ENCODE assay signal across 16 cellular contexts in genomic region chr15:41804920-41805666, GRCh38. TPM values are rescaled to one million over a fixed set of nuclear protein-coding genes. Genes with fewer than 3 reads are reported as not detected.
DNase-seq lines count a peak whose midpoint lies in the region; ATAC-seq and TF ChIP-seq lines count a peak whose summit lies in the region.
"Had no signal": no experiment of that assay in that cellular context is flagged by ENCODE, and none has a peak within 500 bp of the region (broad histone marks: within the 10 kb centered on the region; RNA-seq: fewer than 3 reads in every experiment).

No MANE protein-coding gene starts in this region.

- peaks cover 0 to 1% of the 10 kb centered on the region in 2 donors for H3K36me3 Mint-ChIP-seq in activated T-cell treated with anti-CD3 and anti-CD28 coated beads, Interleukin-2, amount 50 U/mL, for 72 hours (ENCODE audit: insufficient read depth in 2 of 2)
- H3K36me3 Mint-ChIP-seq in activated T-cell treated with anti-CD3 and anti-CD28 coated beads, Interleukin-2, amount 50 U/mL, for 4 hours (ENCODE audit: insufficient read depth) = peaks cover 13% of the 10 kb centered on the region
- H3K36me3 Mint-ChIP-seq in MCF 10A (ENCODE audit: insufficient read depth, unreplicated experiment) = peaks cover 15% of the 10 kb centered on the region
- peaks cover 3% of the 10 kb centered on the region for H3K36me3 Mint-ChIP-seq in activated CD4-positive, alpha-beta memory T cell treated with anti-CD3 and anti-CD28 coated beads for 36 hours

- H3K36me3 ChIP-seq in thymus (ENCODE audit: control insufficient read depth, insufficient read depth) (peaks cover 4% of the 10 kb centered on the region), Peyer's patch (peaks cover 0 to 12% (median 0%) of the 10 kb centered on the region in 3 donors)

- H3K27ac Mint-ChIP-seq in activated T-cell treated with anti-CD3 and anti-CD28 coated beads, Interleukin-2, amount 50 U/mL, for 72 hours = peak overlapping the region; percentile 33
- peak overlapping the region; percentile 99 for H3K27ac Mint-ChIP-seq in MCF 10A (ENCODE audit: low read depth, unreplicated experiment)
- H3K27ac Mint-ChIP-seq in activated CD4-positive, alpha-beta memory T cell treated with anti-CD3 and anti-CD28 coated beads for 36 hours = no peak overlapping the region
- H3K27ac Mint-ChIP-seq: progenitor cell of endocrine pancreas had no signal

- intact Hi-C loops in MCF 10A (cut with micrococcal nuclease) = no loop called here
- intact Hi-C loops in activated CD4-positive, alpha-beta memory T cell treated with anti-CD3 and anti-CD28 coated beads for 36 hours (cut with micrococcal nuclease) = no loop called here

- no peak for TF ChIP-seq POLR2A in Peyer's patch (IDR thresholded peaks at IDR 0.05)

- DNase-seq in activated T-cell treated with anti-CD3 and anti-CD28 coated beads, Interleukin-2, amount 50 U/mL, for 72 hours = no peak
- no peak for DNase-seq in activated T-cell treated with anti-CD3 and anti-CD28 coated beads, Interleukin-2, amount 50 U/mL, for 4 hours
- DNase-seq in MCF 10A (ENCODE audit: unreplicated experiment) (peak; percentile 36), left kidney (ENCODE audit: low read depth, low spot score) (peak; percentile 50), Peyer's patch (no peak), NCI-H345 (lab: John Stamatoyannopoulos, UW) (no peak)
- DNase-seq in activated CD4-positive, alpha-beta memory T cell treated with anti-CD3 and anti-CD28 coated beads for 36 hours = no peak
- DNase-seq: activated CD4-positive, alpha-beta T cell treated with anti-CD3 and anti-CD28 coated beads for 36 hours; effector CD8-positive, alpha-beta T cell; mesendoderm; NCI-H1092; NCI-H526 treated with DMSO at 0.1 percent for 48 hours; SJCRH30 had no signal

- H3K27ac ChIP-seq in thymus (ENCODE audit: low read depth) = peak overlapping the region; percentile 70
- H3K27ac ChIP-seq in Peyer's patch = peak overlapping the region in 1 of 4 donors; percentile 62
- H3K27ac ChIP-seq: SJCRH30 had no signal

- H3K27me3 Mint-ChIP-seq in activated T-cell treated with anti-CD3 and anti-CD28 coated beads, Interleukin-2, amount 50 U/mL, for 72 hours (ENCODE audit: low read depth) = no peaks in the 10 kb centered on the region
- no peaks in the 10 kb centered on the region for H3K27me3 Mint-ChIP-seq in activated T-cell treated with anti-CD3 and anti-CD28 coated beads, Interleukin-2, amount 50 U/mL, for 4 hours (ENCODE audit: low read depth)
- H3K27me3 Mint-ChIP-seq in MCF 10A (ENCODE audit: insufficient read depth, unreplicated experiment) = no peaks in the 10 kb centered on the region
- no peaks in the 10 kb centered on the region for H3K27me3 Mint-ChIP-seq in activated CD4-positive, alpha-beta memory T cell treated with anti-CD3 and anti-CD28 coated beads for 36 hours
- H3K27me3 Mint-ChIP-seq: activated CD4-positive, alpha-beta T cell treated with anti-CD3 and anti-CD28 coated beads for 36 hours; progenitor cell of endocrine pancreas had no signal

- no peak overlapping the region for H3K4me3 Mint-ChIP-seq in activated T-cell treated with anti-CD3 and anti-CD28 coated beads, Interleukin-2, amount 50 U/mL, for 72 hours
- H3K4me3 Mint-ChIP-seq in activated T-cell treated with anti-CD3 and anti-CD28 coated beads, Interleukin-2, amount 50 U/mL, for 4 hours = no peak overlapping the region
- no peak overlapping the region for H3K4me3 Mint-ChIP-seq in MCF 10A (ENCODE audit: unreplicated experiment)
- H3K4me3 Mint-ChIP-seq in activated CD4-positive, alpha-beta memory T cell treated with anti-CD3 and anti-CD28 coated beads for 36 hours = no peak overlapping the region
- H3K4me3 Mint-ChIP-seq: activated CD4-positive, alpha-beta T cell treated with anti-CD3 and anti-CD28 coated beads for 36 hours; GM23338 had no signal

- POLR2A ChIA-PET in MCF 10A (lab: Yijun Ruan, JAX) = interaction anchor here (0.6 to 15.9 kb wide), 8 partner anchors 8 to 192 kb away, joined by 3 to 486 read pairs (median 7); partner anchors contain the start of genes MAPKBP1 and PLA2G4B
- POLR2A ChIA-PET in activated CD4-positive, alpha-beta memory T cell treated with anti-CD3 and anti-CD28 coated beads for 36 hours (lab: Charles Lee) = no interaction called here

- peaks cover 12% of the 10 kb centered on the region for H3K4me1 Mint-ChIP-seq in activated T-cell treated with anti-CD3 and anti-CD28 coated beads, Interleukin-2, amount 50 U/mL, for 72 hours (ENCODE audit: low read depth)
- peaks cover 5% of the 10 kb centered on the region for H3K4me1 Mint-ChIP-seq in activated T-cell treated with anti-CD3 and anti-CD28 coated beads, Interleukin-2, amount 50 U/mL, for 4 hours (ENCODE audit: low read depth)
- H3K4me1 Mint-ChIP-seq in MCF 10A (ENCODE audit: insufficient read depth, unreplicated experiment) = peaks cover 34% of the 10 kb centered on the region
- no peaks in the 10 kb centered on the region for H3K4me1 Mint-ChIP-seq in activated CD4-positive, alpha-beta memory T cell treated with anti-CD3 and anti-CD28 coated beads for 36 hours (ENCODE audit: low read depth)

- no peaks in the 10 kb centered on the region for H3K9me3 Mint-ChIP-seq in activated T-cell treated with anti-CD3 and anti-CD28 coated beads, Interleukin-2, amount 50 U/mL, for 72 hours
- H3K9me3 Mint-ChIP-seq in activated T-cell treated with anti-CD3 and anti-CD28 coated beads, Interleukin-2, amount 50 U/mL, for 4 hours = no peaks in the 10 kb centered on the region
- H3K9me3 Mint-ChIP-seq in MCF 10A (ENCODE audit: unreplicated experiment) = no peaks in the 10 kb centered on the region
- no peaks in the 10 kb centered on the region for H3K9me3 Mint-ChIP-seq in activated CD4-positive, alpha-beta memory T cell treated with anti-CD3 and anti-CD28 coated beads for 36 hours
- H3K9me3 Mint-ChIP-seq: GM23338 had no signal

- H3K4me3 ChIP-seq in thymus (ENCODE audit: low read length) (no peak overlapping the region), Peyer's patch (no peak overlapping the region)
- H3K4me3 ChIP-seq: GM23338, SJCRH30 had no signal

- H3K27me3 ChIP-seq in thymus (ENCODE audit: control insufficient read depth, insufficient read depth) (no peaks in the 10 kb centered on the region), Peyer's patch (no peaks in the 10 kb centered on the region)
- H3K27me3 ChIP-seq: SJCRH30 had no signal

- ATAC-seq in activated T-cell treated with anti-CD3 and anti-CD28 coated beads, Interleukin-2, amount 50 U/mL, for 72 hours (replicated peaks in 1 of 2) = no peak
- no peak for ATAC-seq in activated T-cell treated with anti-CD3 and anti-CD28 coated beads, Interleukin-2, amount 50 U/mL, for 4 hours
- ATAC-seq: activated CD4-positive, alpha-beta T cell treated with anti-CD3 and anti-CD28 coated beads for 36 hours; GM23338 had no signal

- CTCF ChIA-PET in MCF 10A (lab: Yijun Ruan, JAX) = interaction anchor here (0.7 to 8.2 kb wide), 6 partner anchors 18 to 323 kb away, joined by 3 to 147 read pairs (median 4); partner anchors contain the start of gene MAPKBP1
- CTCF ChIA-PET in activated CD4-positive, alpha-beta memory T cell treated with anti-CD3 and anti-CD28 coated beads for 36 hours (lab: Charles Lee) = interaction anchor here (0.9 to 3.0 kb wide), 2 partner anchors 31 to 100 kb away, joined by 3 to 17 read pairs; partner anchors contain the start of gene MAPKBP1

- H3K9me3 ChIP-seq in thymus (ENCODE audit: control insufficient read depth) (no peaks in the 10 kb centered on the region), Peyer's patch (no peaks in the 10 kb centered on the region)
- H3K9me3 ChIP-seq: SJCRH30 had no signal

- WGBS in thymus = 55% methylated on average over 8 of the region's 8 CpGs

- H3K4me1 ChIP-seq in thymus (ENCODE audit: control insufficient read depth, insufficient read depth, low read length) (peaks cover 6% of the 10 kb centered on the region), Peyer's patch (peaks cover 0 to 8% (median 0%) of the 10 kb centered on the region in 4 donors)

- no TSS peak for BruUV-seq in MCF 10A (replicated peaks; lab: Mats Ljungman, UMichigan)

- TF ChIP-seq CTCF in MCF 10A (IDR thresholded peaks at IDR 0.05; ENCODE audit: unreplicated experiment) (no peak), Peyer's patch (IDR thresholded peaks at IDR 0.05) (no peak)

RNA-seq across cellular contexts. Expression of gene JMJD7, which starts 22.8 kb away (rescaled TPM):
- 10 to 100 TPM; 15.2 to 16.0 TPM for total RNA-seq in activated T-cell treated with anti-CD3 and anti-CD28 coated beads, Interleukin-2, amount 50 U/mL, for 72 hours
- total RNA-seq in activated T-cell treated with anti-CD3 and anti-CD28 coated beads, Interleukin-2, amount 50 U/mL, for 4 hours = 10 to 100 TPM in 1 of 3 donors, 1 to 10 TPM in 2; 8.4 to 11.7 (median 8.8) TPM
- total RNA-seq in MCF 10A (2022) (9.2 and 13.3 TPM in 2 replicates), Peyer's patch (10 to 100 TPM in 3 of 4 donors, 1 to 10 TPM in 1; 9.1 to 61.1 (median 13.1) TPM)
- polyA plus RNA-seq in thymus = 15.6 TPM
- total RNA-seq in activated CD4-positive, alpha-beta memory T cell treated with anti-CD3 and anti-CD28 coated beads for 36 hours = 10 to 100 TPM; 17.9 to 24.8 TPM

RNA-seq across cellular contexts. Expression of gene MAPKBP1, which starts 30.8 kb away (rescaled TPM):
- 10 to 100 TPM; 16.0 to 17.7 TPM for total RNA-seq in activated T-cell treated with anti-CD3 and anti-CD28 coated beads, Interleukin-2, amount 50 U/mL, for 72 hours
- 10 to 100 TPM; 21.9 to 23.3 (median 22.5) TPM for total RNA-seq in activated T-cell treated with anti-CD3 and anti-CD28 coated beads, Interleukin-2, amount 50 U/mL, for 4 hours
- total RNA-seq in MCF 10A (2022) = 33.2 and 35.0 TPM in 2 replicates
- 8.1 TPM for polyA plus RNA-seq in thymus
- total RNA-seq in Peyer's patch = 10 to 100 TPM; 29.7 to 69.8 (median 48.7) TPM
- total RNA-seq in activated CD4-positive, alpha-beta memory T cell treated with anti-CD3 and anti-CD28 coated beads for 36 hours = 10 to 100 TPM; 16.1 to 16.6 TPM

RNA-seq across cellular contexts. Expression of gene PLA2G4B, which starts 33.6 kb away (rescaled TPM):
- total RNA-seq in activated T-cell treated with anti-CD3 and anti-CD28 coated beads, Interleukin-2, amount 50 U/mL, for 72 hours = 1 to 10 TPM; 4.4 to 9.1 TPM
- total RNA-seq in activated T-cell treated with anti-CD3 and anti-CD28 coated beads, Interleukin-2, amount 50 U/mL, for 4 hours = 1 to 10 TPM; 3.6 to 5.5 (median 4.9) TPM
- total RNA-seq in MCF 10A (2022) (3.8 and 5.0 TPM in 2 replicates), Peyer's patch (10 to 100 TPM in 3 of 4 donors, 1 to 10 TPM in 1; 7.2 to 15.3 (median 13.3) TPM)
- polyA plus RNA-seq in thymus = 45.4 TPM
- total RNA-seq in activated CD4-positive, alpha-beta memory T cell treated with anti-CD3 and anti-CD28 coated beads for 36 hours = 1 to 10 TPM; 6.0 to 9.9 TPM

Comparison
In these comparisons a context has a peak if more than half of its experiments do, and no peak if none do; other contexts are left out.
1. DNase-seq: peak in MCF 10A (single experiment) and left kidney (single experiment); none in activated T-cell treated with anti-CD3 and anti-CD28 coated beads, Interleukin-2, amount 50 U/mL, for 72 hours (0 of 2), activated T-cell treated with anti-CD3 and anti-CD28 coated beads, Interleukin-2, amount 50 U/mL, for 4 hours (single experiment), Peyer's patch (0 of 3), NCI-H345 (single experiment) and activated CD4-positive, alpha-beta memory T cell treated with anti-CD3 and anti-CD28 coated beads for 36 hours (single experiment).